In the genomic region with DNA sequence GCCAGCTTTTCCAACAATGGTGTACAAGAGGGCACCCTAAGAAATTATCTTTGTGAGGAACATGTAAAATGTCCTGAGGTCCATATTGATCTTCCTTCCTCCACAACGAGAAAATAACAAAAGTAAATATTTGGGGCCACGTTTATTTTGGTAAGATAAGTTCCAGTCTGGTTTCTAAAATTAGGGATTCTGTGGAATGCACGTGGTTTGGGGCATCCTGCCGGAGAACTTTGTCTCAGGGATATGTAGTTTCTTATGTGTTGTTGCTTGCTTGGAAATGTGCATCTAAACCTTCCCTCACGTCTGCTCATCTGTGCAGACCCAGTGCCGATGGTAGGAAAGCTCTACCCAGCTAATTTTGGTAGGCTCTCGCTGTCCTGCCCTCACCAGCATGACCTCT, we compare ENCODE assay signal across 15 cellular contexts.
DNase-seq lines count a peak whose midpoint lies in the region; ATAC-seq, FAIRE-seq and TF ChIP-seq lines count a peak whose summit lies in the region.
"Had no signal": no experiment of that assay in that cellular context is flagged by ENCODE, and none has a peak within 500 bp of the region (broad histone marks: within the 10 kb centered on the region; RNA-seq: fewer than 3 reads in every experiment).

No MANE protein-coding gene starts in this region.

- H3K4me2 ChIP-seq in GM23248 (ENCODE audit: unreplicated experiment) (peak overlapping the region; percentile 3), smooth muscle cell (peak overlapping the region; percentile 1)

- H3K9me3 ChIP-seq in GM23248 (ENCODE audit: low read depth) (no peaks in the 10 kb centered on the region), lower lobe of right lung (no peaks in the 10 kb centered on the region), smooth muscle cell (replicated peaks; ENCODE audit: low read depth) (peaks cover 6% of the 10 kb centered on the region)
- H3K9me3 ChIP-seq: suprapubic skin had no signal

- peaks cover 34% of the 10 kb centered on the region for H3K4me1 ChIP-seq in GM23248 (ENCODE audit: insufficient read depth)
- peaks cover 45% of the 10 kb centered on the region for H3K4me1 ChIP-seq in lower lobe of right lung
- peaks cover 15% of the 10 kb centered on the region for H3K4me1 ChIP-seq in smooth muscle cell (ENCODE audit: low read depth)

- intact Hi-C loops in lower lobe of right lung (cut with DNase I): no loop called here

- H3K27me3 ChIP-seq in GM23248 (replicated peaks; ENCODE audit: insufficient read depth) (no peaks in the 10 kb centered on the region), lower lobe of right lung (ENCODE audit: low read depth) (no peaks in the 10 kb centered on the region), smooth muscle cell (ENCODE audit: low read depth) (no peaks in the 10 kb centered on the region), brain microvascular endothelial cell (replicated peaks) (no peaks in the 10 kb centered on the region)
- H3K27me3 ChIP-seq: suprapubic skin had no signal

- H3K36me3 ChIP-seq in GM23248 (ENCODE audit: low read depth) (no peaks in the 10 kb centered on the region), lower lobe of right lung (no peaks in the 10 kb centered on the region), smooth muscle cell (ENCODE audit: low read depth) (no peaks in the 10 kb centered on the region), brain microvascular endothelial cell (replicated peaks) (no peaks in the 10 kb centered on the region)
- H3K36me3 ChIP-seq: suprapubic skin had no signal

- H3K9me2 ChIP-seq in GM23248 (ENCODE audit: insufficient read depth): no peaks in the 10 kb centered on the region

- DNase-seq in GM23248 (peak; percentile 8), lower lobe of right lung (no peak), smooth muscle cell (lab: John Stamatoyannopoulos, UW; ENCODE audit: unreplicated experiment) (no peak), brain microvascular endothelial cell (no peak), RCC 7860 (ENCODE audit: low spot score) (no peak)
- DNase-seq: activated naive CD4-positive, alpha-beta T cell; central memory CD4-positive, alpha-beta T cell; midbrain; NCI-H2081 treated with DMSO at 0.1 percent for 48 hours; NCI-H69 had no signal

- peaks cover 89% of the 10 kb centered on the region for H3K79me2 ChIP-seq in GM23248 (ENCODE audit: insufficient read depth)
- H3K79me2 ChIP-seq in smooth muscle cell (ENCODE audit: low read depth): peaks cover 39% of the 10 kb centered on the region

- ATAC-seq in lower lobe of right lung: no peak
- no peak for ATAC-seq in HG02938 (IDR thresholded peaks at IDR 0.05; ENCODE audit: unreplicated experiment)
- ATAC-seq in GM19035 (IDR thresholded peaks at IDR 0.05; ENCODE audit: unreplicated experiment): no peak

- H3K9ac ChIP-seq in GM23248: no peak overlapping the region
- no peak overlapping the region for H3K9ac ChIP-seq in smooth muscle cell (ENCODE audit: low read depth)
- H3K9ac ChIP-seq: parathyroid adenoma had no signal

- FAIRE-seq in RCC 7860 (lab: Jason Lieb, UNC): no peak

- in situ Hi-C loops in GM23248 (cut with MboI): no loop called here
- in situ Hi-C loops in brain microvascular endothelial cell (cut with HindIII; ENCODE audit: low pct_ligation_motif_present, low sequenced_read_pairs): no loop called here

- H4K20me1 ChIP-seq in GM23248 (ENCODE audit: insufficient read depth) (no peaks in the 10 kb centered on the region; the same call in 1 of the 2 replicates), smooth muscle cell (ENCODE audit: low read depth) (peaks cover 14% of the 10 kb centered on the region)

- peak overlapping the region; percentile 28; the same call in 1 of the 2 replicates for H2AFZ ChIP-seq in GM23248
- H2AFZ ChIP-seq in smooth muscle cell (ENCODE audit: low read depth): no peak overlapping the region
- H2AFZ ChIP-seq: parathyroid adenoma had no signal

- H3K4me3 ChIP-seq in GM23248 (no peak overlapping the region), lower lobe of right lung (no peak overlapping the region), smooth muscle cell (no peak overlapping the region), brain microvascular endothelial cell (ENCODE audit: low read depth, low read length) (no peak overlapping the region)
- H3K4me3 ChIP-seq: suprapubic skin had no signal

- H3F3A ChIP-seq in GM23248 (ENCODE audit: insufficient read depth) (peaks cover 21% of the 10 kb centered on the region; the same call in 1 of the 2 replicates), smooth muscle cell (ENCODE audit: low read depth) (no peaks in the 10 kb centered on the region)

- TF ChIP-seq CTCF in lower lobe of right lung (IDR thresholded peaks at IDR 0.05) (no peak), smooth muscle cell (IDR thresholded peaks at IDR 0.05; ENCODE audit: borderline replicate concordance, insufficient read depth, poor library complexity, severe bottlenecking) (no peak), brain microvascular endothelial cell (IDR thresholded peaks at IDR 0.05; ENCODE audit: low read depth, low read length, missing control alignments) (no peak)

- WGBS in GM23248 (ENCODE audit: low coverage in 1 of 2, low lambda C conversion rate in 2 of 2, missing lambda C conversion rate in 2 of 2), 2 experiments: 60 to 64% methylated on average over 7 of the region's 7 CpGs
- 52% methylated on average over 7 of the region's 7 CpGs for WGBS in smooth muscle cell (ENCODE audit: low lambda C conversion rate)

- H3K27ac ChIP-seq in GM23248 (0 out of 2 replicates have a peak overlapping the region, but pooled peaks have one; percentile 16), cingulate gyrus (ENCODE audit: low read depth, low read length) (peak overlapping the region; percentile 61), lower lobe of right lung (peak overlapping the region; percentile 14), smooth muscle cell (ENCODE audit: low read depth) (no peak overlapping the region), brain microvascular endothelial cell (no peak overlapping the region)
- H3K27ac ChIP-seq: parathyroid adenoma, suprapubic skin had no signal

Comparison
In these comparisons a context has a peak if more than half of its experiments do, and no peak if none do; other contexts are left out.
1. H3K27ac ChIP-seq: peak in GM23248 (single experiment), cingulate gyrus (single experiment) and lower lobe of right lung (single experiment); none in smooth muscle cell (single experiment) and brain microvascular endothelial cell (single experiment).